8 cellular contexts compared by ENCODE assay signal in genomic region chr19:38209671-38210457, GRCh38. TPM values are rescaled to one million over a fixed set of nuclear protein-coding genes. Genes with fewer than 3 reads are reported as not detected.
A peak's percentile ranks its signal among the peaks of the same experiment; 100 is the strongest.
DNase-seq lines count a peak whose midpoint lies in the region; ATAC-seq and TF ChIP-seq lines count a peak whose summit lies in the region.

No MANE protein-coding gene starts in this region.

- H3K4me2 ChIP-seq in OCI-LY3 (ENCODE audit: low read length): peak overlapping the region; percentile 24

- H3K4me3 ChIP-seq in BJ (ENCODE audit: low read depth, low read length): peak overlapping the region; percentile 14
- no peak overlapping the region for H3K4me3 ChIP-seq in OCI-LY3 (ENCODE audit: low read length)
- H3K4me3 ChIP-seq in neuron (ENCODE audit: low read length): peak overlapping the region; percentile 33

- POLR2A ChIA-PET in BJ (lab: Charles Lee): interaction anchor here (0.6 kb wide), 1 partner anchor 206 kb away, joined by 4 read pairs; no protein-coding TSS in a partner anchor

- no peaks in the 10 kb centered on the region for H4K20me1 ChIP-seq in OCI-LY3 (ENCODE audit: insufficient read depth, low read length)

- TF ChIP-seq CTCF in BJ (IDR thresholded peaks at IDR 0.05; ENCODE audit: insufficient read depth, low read depth, low read length) (no peak), OCI-LY3 (IDR thresholded peaks at IDR 0.05; ENCODE audit: low read depth, low read length) (no peak), foreskin keratinocyte (conservative IDR thresholded peaks at IDR 0.05) (no peak)

- H3K9ac ChIP-seq in OCI-LY3 (ENCODE audit: low read length): no peak overlapping the region

- peaks cover 10% of the 10 kb centered on the region for H3K36me3 ChIP-seq in BJ (ENCODE audit: control insufficient read depth, insufficient read depth, low read length)
- H3K36me3 ChIP-seq in OCI-LY3 (replicated peaks; ENCODE audit: low read depth, low read length): no peaks in the 10 kb centered on the region
- H3K36me3 ChIP-seq in neuron (ENCODE audit: insufficient read depth, low read length): peaks cover 20% of the 10 kb centered on the region

- CTCF ChIA-PET in BJ (lab: Yijun Ruan, JAX): interaction anchor here (1.2 to 1.7 kb wide), 2 partner anchors 10 to 307 kb away, joined by 3 to 5 read pairs; no protein-coding TSS in a partner anchor

- H3K9me3 ChIP-seq in OCI-LY3 (ENCODE audit: insufficient read depth, low read length) (no peaks in the 10 kb centered on the region), neuron (ENCODE audit: low read length) (no peaks in the 10 kb centered on the region)

- H2AFZ ChIP-seq in OCI-LY3 (ENCODE audit: low read depth, low read length) (no peak overlapping the region), neuron (ENCODE audit: low read depth, low read length) (peak overlapping the region; percentile 14)

- H3K27me3 ChIP-seq in BJ (ENCODE audit: control insufficient read depth, insufficient read depth, low read length) (no peaks in the 10 kb centered on the region), OCI-LY3 (ENCODE audit: low read depth, low read length) (peaks cover 17% of the 10 kb centered on the region), foreskin keratinocyte (peaks cover 20% of the 10 kb centered on the region), neuron (ENCODE audit: insufficient read depth, low read length) (no peaks in the 10 kb centered on the region)

- peak; percentile 14 for ATAC-seq in foreskin keratinocyte
- ATAC-seq in GM18517 (IDR thresholded peaks at IDR 0.05; ENCODE audit: unreplicated experiment): no peak
- no peak for ATAC-seq in HG02840 (IDR thresholded peaks at IDR 0.05; ENCODE audit: low FRiP score, unreplicated experiment)

- H3K79me2 ChIP-seq in OCI-LY3 (ENCODE audit: low read length): no peaks in the 10 kb centered on the region

- H3K27ac ChIP-seq in OCI-LY3 (ENCODE audit: low read length) (no peak overlapping the region), foreskin keratinocyte (no peak overlapping the region)

- 0 out of 2 replicates have a peak, but pooled peaks cover 4% of the 10 kb centered on the region for H3K4me1 ChIP-seq in OCI-LY3 (ENCODE audit: low read length)
- peaks cover 5% of the 10 kb centered on the region for H3K4me1 ChIP-seq in foreskin keratinocyte
- H3K4me1 ChIP-seq in neuron (ENCODE audit: insufficient read depth, low read length): peaks cover 41% of the 10 kb centered on the region

- no peak for DNase-seq in BJ (ENCODE audit: low read depth)
- no peak for DNase-seq in foreskin keratinocyte
- no peak for DNase-seq in A172 (ENCODE audit: low spot score)
- no peak for DNase-seq in HuH-7.5 (ENCODE audit: low spot score)

RNA-seq across cellular contexts. Expression of gene DPF1, which starts 14.2 kb away (rescaled TPM):
- polyA plus RNA-seq in BJ (2011; rRNA removed) (1.3 and 2.2 TPM in 2 replicates), foreskin keratinocyte (3.4 and 4.2 TPM in 2 replicates)
- 2.5 and 2.7 TPM in 2 replicates for polyA minus RNA-seq in BJ (2011; rRNA and poly(A)+ RNA removed)
- total RNA-seq in foreskin keratinocyte: 3.3 and 3.8 TPM in 2 replicates
- 6.4 and 19.2 TPM in 2 replicates for total RNA-seq in A172 (2014; rRNA removed; shearing (Covaris generic))

RNA-seq across cellular contexts. Expression of gene PPP1R14A, which starts 46.3 kb away (rescaled TPM):
- polyA plus RNA-seq in BJ (2011; rRNA removed) (15.6 and 18.3 TPM in 2 replicates), foreskin keratinocyte (15.0 and 18.4 TPM in 2 replicates)
- 1.9 and 3.0 TPM in 2 replicates for polyA minus RNA-seq in BJ (2011; rRNA and poly(A)+ RNA removed)
- total RNA-seq in foreskin keratinocyte: 2.3 and 4.2 TPM in 2 replicates
- not detected in 2 replicates for total RNA-seq in A172 (2014; rRNA removed; shearing (Covaris generic))

RNA-seq across cellular contexts. Expression of gene SPINT2, which starts 54.5 kb away (rescaled TPM):
- polyA plus RNA-seq in BJ (2011; rRNA removed) (33.2 and 45.5 TPM in 2 replicates), foreskin keratinocyte (616 and 683 TPM in 2 replicates)
- 5.2 and 13.1 TPM in 2 replicates for polyA minus RNA-seq in BJ (2011; rRNA and poly(A)+ RNA removed)
- total RNA-seq in foreskin keratinocyte: 419 and 453 TPM in 2 replicates
- 0.41 and 0.60 TPM in 2 replicates for total RNA-seq in A172 (2014; rRNA removed; shearing (Covaris generic))

Comparison
In these comparisons a context has a peak if more than half of its experiments do, and no peak if none do; other contexts are left out.
1. RNA of gene SPINT2, which starts 54.5 kb away (total RNA-seq): 419 to 453 TPM in foreskin keratinocyte; 0.41 to 0.60 TPM in A172; every median in the first group is over 100 times any median in the second.